In the genomic region with DNA sequence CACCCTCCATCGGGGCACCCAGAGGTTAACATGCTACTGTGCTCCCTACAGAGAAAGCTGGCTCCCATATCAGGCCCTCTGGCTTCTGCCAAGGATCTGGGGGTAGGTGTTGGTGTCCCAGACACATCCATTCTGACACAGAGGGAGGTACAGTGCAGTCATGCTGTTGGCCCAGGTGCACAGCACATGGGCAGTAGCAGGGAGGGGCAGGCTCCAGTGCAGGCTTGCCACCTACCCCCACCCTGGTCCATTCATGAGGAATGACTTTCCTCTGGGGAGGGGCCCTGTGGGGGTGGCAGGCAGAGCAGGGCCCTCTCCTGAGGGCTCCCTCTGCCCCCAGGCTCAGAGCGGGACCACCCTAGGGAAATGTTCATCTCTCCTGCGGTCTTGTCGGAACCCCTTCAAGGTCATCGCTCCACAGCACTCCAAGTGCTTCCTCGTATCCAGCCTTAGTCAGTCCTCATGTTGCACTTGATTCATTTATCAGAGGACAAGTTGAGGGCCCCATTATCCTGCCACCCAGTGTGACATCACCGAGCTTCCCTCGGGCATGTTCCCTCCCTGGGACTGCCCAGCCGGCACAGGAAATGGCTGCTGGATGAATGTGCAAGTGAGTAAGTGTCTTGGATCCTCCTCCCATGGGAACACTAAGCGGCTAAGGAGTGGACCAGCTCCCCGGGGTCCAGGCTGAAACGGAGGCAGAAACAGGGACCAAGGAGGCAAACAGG, we compare ENCODE assay signal across 8 cellular contexts. TPM values are rescaled to one million over a fixed set of nuclear protein-coding genes. Genes with fewer than 3 reads are reported as not detected.
DNase-seq lines count a peak whose midpoint lies in the region; ATAC-seq, FAIRE-seq and TF ChIP-seq lines count a peak whose summit lies in the region.

No MANE protein-coding gene starts in this region.

- FAIRE-seq in endothelial cell of umbilical vein (lab: Jason Lieb, UNC): peak; percentile 100

- peak; percentile 75 for TF ChIP-seq POLR2A in endothelial cell of umbilical vein (IDR thresholded peaks at IDR 0.05; ENCODE audit: low read depth, low read length)

- peak overlapping the region; percentile 5 for H3K4me2 ChIP-seq in endothelial cell of umbilical vein (ENCODE audit: insufficient read depth, low read length)

- CTCF ChIA-PET in endothelial cell of umbilical vein (lab: Charles Lee): interaction anchor here (0.6 to 2.8 kb wide), 17 partner anchors 10 to 77 kb away, joined by 3 to 13 read pairs (median 3); partner anchors contain the start of genes DUSP7 and RPL29

- H3K27me3 ChIP-seq in endothelial cell of umbilical vein (ENCODE audit: control insufficient read depth in 2 of 2, insufficient read depth in 2 of 2, low read length in 2 of 2): no peaks in the 10 kb centered on the region

- peaks cover 6% of the 10 kb centered on the region for H3K79me2 ChIP-seq in endothelial cell of umbilical vein (ENCODE audit: control insufficient read depth, insufficient read depth, low read length)

- peak overlapping the region; percentile 86 for H3K27ac ChIP-seq in endothelial cell of umbilical vein (ENCODE audit: insufficient read depth, low read depth, low read length)

- no peak for TF ChIP-seq CTCF in AG10803 (conservative IDR thresholded peaks at IDR 0.05; ENCODE audit: low read length)
- TF ChIP-seq CTCF in endothelial cell of umbilical vein (IDR thresholded peaks at IDR 0.05; ENCODE audit: extremely low read depth in 1 of 2, insufficient read depth in 1 of 2, low read depth in 1 of 2, low read length in 2 of 2): no peak

- intact Hi-C loops in endothelial cell of umbilical vein (cut with micrococcal nuclease): loop anchor here (1.0 to 2.0 kb wide), 4 partner anchors 11 to 170 kb away; no protein-coding TSS in a partner anchor

- peaks cover 28% of the 10 kb centered on the region for H3K4me1 ChIP-seq in endothelial cell of umbilical vein (ENCODE audit: control insufficient read depth, extremely low read depth, insufficient read depth, low read length)

- TSS peak; percentile 41 for BruUV-seq in endothelial cell of umbilical vein (replicated peaks; lab: Mats Ljungman, UMichigan)

- no peaks in the 10 kb centered on the region for H3K9me1 ChIP-seq in endothelial cell of umbilical vein (replicated peaks; ENCODE audit: control insufficient read depth, extremely low read depth, insufficient read depth, low read length)

- peaks cover 0 to 16% of the 10 kb centered on the region in 2 experiments for H3K36me3 ChIP-seq in endothelial cell of umbilical vein (ENCODE audit: control insufficient read depth in 2 of 2, extremely low read depth in 1 of 2, insufficient read depth in 2 of 2, low read length in 2 of 2)

- peak overlapping the region; percentile 74 for H3K9ac ChIP-seq in endothelial cell of umbilical vein (replicated peaks; ENCODE audit: extremely low read depth, insufficient read depth, low read length)

- H3K4me3 ChIP-seq in AG10803 (ENCODE audit: low read length) (0 out of 2 replicates have a peak overlapping the region, but pooled peaks have one; percentile 20), endothelial cell of umbilical vein (replicated peaks in 1 of 3; ENCODE audit: insufficient read depth in 1 of 3, low read depth in 1 of 3, low read length in 3 of 3) (no peak overlapping the region)

- dilution Hi-C loops in endothelial cell of umbilical vein (cut with MboI; ENCODE audit: extremely low pct_ligation_motif_present, low sequenced_read_pairs): no loop called here

- POLR2A ChIA-PET in endothelial cell of umbilical vein (lab: Charles Lee): interaction anchor here (1.0 to 1.4 kb wide), 5 partner anchors 9 to 108 kb away, joined by 3 to 8 read pairs (median 4); partner anchors contain the start of gene DUSP7

- no peaks in the 10 kb centered on the region for H3K9me3 ChIP-seq in endothelial cell of umbilical vein (replicated peaks; ENCODE audit: control insufficient read depth, insufficient read depth, low read length)

- H2AFZ ChIP-seq in endothelial cell of umbilical vein (ENCODE audit: low read depth, low read length): no peak overlapping the region

- no peak for ATAC-seq in GM18861 (IDR thresholded peaks at IDR 0.05; ENCODE audit: unreplicated experiment)
- ATAC-seq in HG03354 (IDR thresholded peaks at IDR 0.05; ENCODE audit: poor library complexity, severe bottlenecking, unreplicated experiment): no peak
- ATAC-seq in GM19467 (IDR thresholded peaks at IDR 0.05; ENCODE audit: unreplicated experiment): no peak

- DNase-seq in AG10803 (ENCODE audit: low read depth): peak; percentile 98
- peak; percentile 95 for DNase-seq in NCI-H226
- peak; percentile 96 for DNase-seq in endothelial cell of umbilical vein (ENCODE audit: low read depth, low spot score)
- DNase-seq in myocyte (ENCODE audit: low read depth): peak; percentile 78
- DNase-seq in activated CD4-positive, alpha-beta T cell treated with anti-CD3 and anti-CD28 coated beads, Interleukin-2, amount 50 U/mL, for 48 hours: no peak

- no peaks in the 10 kb centered on the region for H4K20me1 ChIP-seq in endothelial cell of umbilical vein (replicated peaks; ENCODE audit: control insufficient read depth, extremely low read depth, insufficient read depth, low read length)

TF ChIP-seq in endothelial cell of umbilical vein, 7 proteins besides CTCF, POLR2A, EP300 and RAD21:
- peak; percentile 63 for TF ChIP-seq MYC (IDR thresholded peaks at IDR 0.05; ENCODE audit: low read depth, low read length)
- no peak for TF ChIP-seq EZH2 (IDR thresholded peaks at IDR 0.05; ENCODE audit: borderline replicate concordance, low read depth, low read length, severe bottlenecking)
- TF ChIP-seq, protein P1, sequence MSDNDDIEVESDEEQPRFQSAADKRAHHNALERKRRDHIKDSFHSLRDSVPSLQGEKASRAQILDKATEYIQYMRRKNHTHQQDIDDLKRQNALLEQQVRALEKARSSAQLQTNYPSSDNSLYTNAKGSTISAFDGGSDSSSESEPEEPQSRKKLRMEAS (IDR thresholded peaks at IDR 0.05; ENCODE audit: insufficient read depth, insufficient read length): no peak
- peak; percentile 64 for TF ChIP-seq POLR2AphosphoS5 (IDR thresholded peaks at IDR 0.05; ENCODE audit: insufficient read depth, low read depth, low read length)
- TF ChIP-seq JUN (IDR thresholded peaks at IDR 0.05; ENCODE audit: borderline replicate concordance, insufficient read depth, insufficient read length, low read depth): peak; percentile 87
- peak; percentile 98 for TF ChIP-seq FOS (IDR thresholded peaks at IDR 0.05; ENCODE audit: borderline replicate concordance, insufficient read depth, low read length)

RNA-seq across cellular contexts. Expression of gene DUSP7, which starts 10.0 kb away (rescaled TPM):
- total RNA-seq in endothelial cell of umbilical vein (29.2 and 30.5 TPM in 2 replicates), myocyte (8.9 and 12.3 TPM in 2 replicates)
- 37.7 and 38.7 TPM in 2 replicates for polyA plus RNA-seq in endothelial cell of umbilical vein
- 26.7 and 27.3 TPM in 2 replicates for polyA plus RNA-seq in endothelial cell of umbilical vein (2011; cell fraction: cytosol; rRNA removed)
- polyA plus RNA-seq in endothelial cell of umbilical vein (2011; cell fraction: nucleus; rRNA removed): 14.0 and 15.4 TPM in 2 replicates
- 13.1 and 13.8 TPM in 2 replicates for polyA plus RNA-seq in endothelial cell of umbilical vein (2012)
- 39.9 and 48.0 TPM in 2 replicates for polyA minus RNA-seq in endothelial cell of umbilical vein
- polyA minus RNA-seq in endothelial cell of umbilical vein (2011; cell fraction: cytosol; rRNA and poly(A)+ RNA removed): 33.2 TPM
- 15.0 and 20.0 TPM in 2 replicates for polyA minus RNA-seq in endothelial cell of umbilical vein (2011; cell fraction: nucleus; rRNA and poly(A)+ RNA removed)
- 10.9 TPM for polyA plus RNA-seq in myocyte (2012)

RNA-seq across cellular contexts. Expression of gene RPL29, which starts 50.7 kb away (rescaled TPM):
- total RNA-seq in endothelial cell of umbilical vein (1,127 and 1,236 TPM in 2 replicates), myocyte (1,456 and 1,610 TPM in 2 replicates)
- polyA plus RNA-seq in endothelial cell of umbilical vein: 2,177 and 2,233 TPM in 2 replicates
- polyA plus RNA-seq in endothelial cell of umbilical vein (2011; cell fraction: cytosol; rRNA removed): 2,878 and 3,285 TPM in 2 replicates
- 757 and 761 TPM in 2 replicates for polyA plus RNA-seq in endothelial cell of umbilical vein (2011; cell fraction: nucleus; rRNA removed)
- 1,767 and 2,009 TPM in 2 replicates for polyA plus RNA-seq in endothelial cell of umbilical vein (2012)
- polyA minus RNA-seq in endothelial cell of umbilical vein: 662 and 669 TPM in 2 replicates
- 1,316 TPM for polyA minus RNA-seq in endothelial cell of umbilical vein (2011; cell fraction: cytosol; rRNA and poly(A)+ RNA removed)
- 163 and 166 TPM in 2 replicates for polyA minus RNA-seq in endothelial cell of umbilical vein (2011; cell fraction: nucleus; rRNA and poly(A)+ RNA removed)
- 1,322 TPM for polyA plus RNA-seq in myocyte (2012)

Comparison
In these comparisons a context has a peak if more than half of its experiments do, and no peak if none do; other contexts are left out.
1. DNase-seq: peak in AG10803 (single experiment), NCI-H226 (single experiment), endothelial cell of umbilical vein (single experiment) and myocyte (single experiment); none in activated CD4-positive, alpha-beta T cell treated with anti-CD3 and anti-CD28 coated beads, Interleukin-2, amount 50 U/mL, for 48 hours (0 of 2).